Comparison of ENCODE assay signal across 8 cellular contexts in the genomic region with DNA sequence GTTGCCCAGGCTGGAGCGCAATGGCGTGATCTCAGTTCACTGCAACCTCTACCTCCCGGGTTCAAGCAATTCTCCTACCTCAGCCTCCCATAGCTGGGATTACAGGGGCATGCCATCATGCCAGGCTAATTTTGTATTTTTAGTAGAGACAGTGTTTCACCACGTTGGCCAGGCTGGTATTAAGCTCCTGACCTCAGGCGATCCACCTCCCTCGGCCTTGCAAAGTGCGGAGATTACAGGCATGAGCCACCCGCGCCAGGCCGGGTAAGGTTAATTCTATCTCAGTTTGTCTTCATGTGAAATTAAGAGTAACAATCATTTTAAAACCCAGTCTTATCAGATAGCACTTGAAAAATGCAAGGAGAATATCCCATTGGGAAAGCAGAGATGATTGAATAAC.
"Had no signal": no experiment of that assay in that cellular context is flagged by ENCODE, and none has a peak within 500 bp of the region (broad histone marks: within the 10 kb centered on the region; RNA-seq: fewer than 3 reads in every experiment).

No MANE protein-coding gene starts in this region.

- H3K36me3 ChIP-seq: HAP-1 had no signal

- ATAC-seq: HCT116, K562 had no signal

- H3K4me3 ChIP-seq: GM23248, HAP-1, K562 had no signal

- DNase-seq: GM23248, GOT3, H7, IMR-90, KG1 had no signal

- H3K4me1 ChIP-seq: HAP-1 had no signal

- H3K9me3 ChIP-seq: HAP-1 had no signal

- H3K27ac ChIP-seq: GM23248 had no signal
